ENCODE assay signal across 8 cellular contexts in genomic region chr2:157497603-157498314, GRCh38. TPM values are rescaled to one million over a fixed set of nuclear protein-coding genes. Genes with fewer than 3 reads are reported as not detected.
DNase-seq lines count a peak whose midpoint lies in the region; ATAC-seq lines count a peak whose summit lies in the region.

No MANE protein-coding gene starts in this region.

- no peaks in the 10 kb centered on the region for H3K27me3 Mint-ChIP-seq in stimulated activated naive CD8-positive, alpha-beta T cell treated with anti-CD3 and anti-CD28 coated beads, Interleukin-15, amount 100 ng/mL, for 72 hours

- H3K27ac Mint-ChIP-seq in activated naive CD4-positive, alpha-beta T cell treated with anti-CD3 and anti-CD28 coated beads, Interleukin-2, amount 50 U/mL, for 72 hours, result no peak overlapping the region
- no peak overlapping the region for H3K27ac Mint-ChIP-seq in stimulated activated naive CD8-positive, alpha-beta T cell treated with anti-CD3 and anti-CD28 coated beads, Interleukin-15, amount 100 ng/mL, for 72 hours

- ATAC-seq in GM19035 (IDR thresholded peaks at IDR 0.05; ENCODE audit: unreplicated experiment) (peak; percentile 92), HG03095 (IDR thresholded peaks at IDR 0.05; ENCODE audit: unreplicated experiment) (peak; percentile 81)
- ATAC-seq in activated naive CD4-positive, alpha-beta T cell treated with anti-CD3 and anti-CD28 coated beads, Interleukin-2, amount 50 U/mL, for 72 hours, result peak; percentile 85 to 89
- ATAC-seq in stimulated activated naive CD8-positive, alpha-beta T cell treated with anti-CD3 and anti-CD28 coated beads, Interleukin-15, amount 100 ng/mL, for 72 hours, result peak; percentile 91

- H3K9me3 Mint-ChIP-seq in activated naive CD4-positive, alpha-beta T cell treated with anti-CD3 and anti-CD28 coated beads, Interleukin-2, amount 50 U/mL, for 72 hours, result peaks cover 6 to 8% of the 10 kb centered on the region in 2 donors
- H3K9me3 Mint-ChIP-seq in stimulated activated naive CD8-positive, alpha-beta T cell treated with anti-CD3 and anti-CD28 coated beads, Interleukin-15, amount 100 ng/mL, for 72 hours, result no peaks in the 10 kb centered on the region

- H3K4me3 Mint-ChIP-seq in stimulated activated naive CD8-positive, alpha-beta T cell treated with anti-CD3 and anti-CD28 coated beads, Interleukin-15, amount 100 ng/mL, for 72 hours, result no peak overlapping the region

- peaks cover 35% of the 10 kb centered on the region for H3K4me1 Mint-ChIP-seq in stimulated activated naive CD8-positive, alpha-beta T cell treated with anti-CD3 and anti-CD28 coated beads, Interleukin-15, amount 100 ng/mL, for 72 hours

- H3K36me3 Mint-ChIP-seq in activated naive CD4-positive, alpha-beta T cell treated with anti-CD3 and anti-CD28 coated beads, Interleukin-2, amount 50 U/mL, for 72 hours, result peaks cover 7 to 13% of the 10 kb centered on the region in 2 donors

- DNase-seq in D341Med (ENCODE audit: low spot score) (peak; percentile 48), NCI-H2196 treated with DMSO at 0.1 percent for 48 hours (lab: John Stamatoyannopoulos, UW; ENCODE audit: unreplicated experiment) (peak; percentile 60), hepatic stellate cell (ENCODE audit: low spot score) (peak; percentile 15)
- no peak for DNase-seq in activated naive CD4-positive, alpha-beta T cell treated with anti-CD3 and anti-CD28 coated beads, Interleukin-2, amount 50 U/mL, for 72 hours (ENCODE audit: low spot score in 2 of 2)
- no peak for DNase-seq in stimulated activated naive CD8-positive, alpha-beta T cell treated with anti-CD3 and anti-CD28 coated beads, Interleukin-15, amount 100 ng/mL, for 72 hours
- no peak for DNase-seq in activated CD4-positive, CD25-positive, alpha-beta regulatory T cell treated with anti-CD3 and anti-CD28 coated beads, Interleukin-2, amount 50 U/mL, for 72 hours

RNA-seq across cellular contexts. Expression of gene CYTIP, which starts 53.9 kb away (rescaled TPM):
- 100 to 1,000 TPM; 417 to 596 TPM for total RNA-seq in activated naive CD4-positive, alpha-beta T cell treated with anti-CD3 and anti-CD28 coated beads, Interleukin-2, amount 50 U/mL, for 72 hours

Comparison
In these comparisons a context has a peak if more than half of its experiments do, and no peak if none do; other contexts are left out.
1. DNase-seq: peak in D341Med (single experiment), NCI-H2196 treated with DMSO at 0.1 percent for 48 hours (single experiment) and hepatic stellate cell (single experiment); none in activated naive CD4-positive, alpha-beta T cell treated with anti-CD3 and anti-CD28 coated beads, Interleukin-2, amount 50 U/mL, for 72 hours (0 of 2), stimulated activated naive CD8-positive, alpha-beta T cell treated with anti-CD3 and anti-CD28 coated beads, Interleukin-15, amount 100 ng/mL, for 72 hours (0 of 2) and activated CD4-positive, CD25-positive, alpha-beta regulatory T cell treated with anti-CD3 and anti-CD28 coated beads, Interleukin-2, amount 50 U/mL, for 72 hours (single experiment).
2. Peak in every context shown above with its lines, with median percentiles within 50 percentile points of each other: ATAC-seq.